Comparison of ENCODE assay signal across 8 cellular contexts in genomic region chr10:69222157-69223027, GRCh38. TPM values are rescaled to one million over a fixed set of nuclear protein-coding genes. Genes with fewer than 3 reads are reported as not detected.
A peak's percentile ranks its signal among the peaks of the same experiment; 100 is the strongest.
DNase-seq lines count a peak whose midpoint lies in the region; ATAC-seq and TF ChIP-seq lines count a peak whose summit lies in the region.

No MANE protein-coding gene starts in this region.

- H3K14ac ChIP-seq in neuronal stem cell (ENCODE audit: low read length), result no peak overlapping the region

- DNase-seq in AML-193 (lab: John Stamatoyannopoulos, UW), result peak; percentile 76 to 78
- DNase-seq in NCI-H510A (lab: John Stamatoyannopoulos, UW), result peak; percentile 31
- DNase-seq in activated CD8-positive, alpha-beta memory T cell treated with anti-CD3 and anti-CD28 coated beads for 24 hours, result peak; percentile 83
- peak; percentile 71 to 75 for DNase-seq in erythroblast (lab: John Stamatoyannopoulos, UW)
- peak; percentile 40 for DNase-seq in neuronal stem cell (ENCODE audit: low spot score)
- peak in 1 of 2 donors; percentile 87 for DNase-seq in upper lobe of left lung

- peak; percentile 42 to 58 (median 51) for TF ChIP-seq CTCF in upper lobe of left lung (IDR thresholded peaks at IDR 0.05)

- H3K9ac ChIP-seq in neuronal stem cell (ENCODE audit: low read depth, low read length, poor library complexity), result no peak overlapping the region

- no peak overlapping the region for H3K4ac ChIP-seq in neuronal stem cell (ENCODE audit: low read length)

- no peak overlapping the region for H4K8ac ChIP-seq in neuronal stem cell (ENCODE audit: low read depth, low read length)

- H3K4me3 ChIP-seq in neuronal stem cell (ENCODE audit: low read length in 2 of 2), result no peak overlapping the region
- H3K4me3 ChIP-seq in upper lobe of left lung, result peak overlapping the region in 1 of 4 donors; percentile 34

- H2AFZ ChIP-seq in neuronal stem cell (ENCODE audit: low read length), result peak overlapping the region; percentile 90

- no peaks in the 10 kb centered on the region for H3K36me3 ChIP-seq in neuronal stem cell (replicated peaks in 1 of 2; ENCODE audit: control insufficient read depth in 2 of 2, insufficient read depth in 2 of 2, low read length in 2 of 2)
- no peaks in the 10 kb centered on the region for H3K36me3 ChIP-seq in upper lobe of left lung

- no peak overlapping the region for H3K4me2 ChIP-seq in neuronal stem cell (ENCODE audit: insufficient read depth, low read length, poor library complexity, severe bottlenecking)

- H4K91ac ChIP-seq in neuronal stem cell (ENCODE audit: low read depth, low read length, poor library complexity), result no peak overlapping the region

- H2AK5ac ChIP-seq in neuronal stem cell (ENCODE audit: low read depth, low read length), result peak overlapping the region; percentile 14

- no peak overlapping the region for H3K27ac ChIP-seq in neuronal stem cell (replicated peaks; ENCODE audit: low read length)
- H3K27ac ChIP-seq in upper lobe of left lung, result peak overlapping the region in 2 of 4 donors; percentile 53 to 64

- no peak overlapping the region for H2BK12ac ChIP-seq in neuronal stem cell (ENCODE audit: low read length)

- no CpG with 5 or more reads among the region's 11 CpGs for WGBS in neuronal stem cell (ENCODE audit: extremely low coverage in 2 of 2, insufficient read length in 2 of 2, insufficient replicate concordance in 1 of 2), 2 donors
- WGBS in upper lobe of left lung, 2 donors, result 39 to 50% methylated on average over 10 to 11 of the region's 11 CpGs

- no peak overlapping the region for H2BK120ac ChIP-seq in neuronal stem cell (ENCODE audit: low read depth, low read length)

- no peak overlapping the region for H2BK5ac ChIP-seq in neuronal stem cell (ENCODE audit: low read length)

- no peaks in the 10 kb centered on the region for H3K79me1 ChIP-seq in neuronal stem cell (ENCODE audit: low read depth, low read length)

- peak; percentile 30 for TF ChIP-seq POLR2A in erythroblast (IDR thresholded peaks at IDR 0.05; ENCODE audit: low read length)
- TF ChIP-seq POLR2A in upper lobe of left lung (IDR thresholded peaks at IDR 0.05), result peak in 1 of 4 donors; percentile 44

- peaks cover 0 to 11% (median 1%) of the 10 kb centered on the region in 3 experiments for H3K27me3 ChIP-seq in neuronal stem cell (ENCODE audit: control insufficient read depth in 3 of 3, insufficient read depth in 3 of 3, low read depth in 1 of 3, low read length in 3 of 3)
- H3K27me3 ChIP-seq in upper lobe of left lung, result no peaks in the 10 kb centered on the region

- H3K4me1 ChIP-seq in neuronal stem cell (ENCODE audit: control insufficient read depth in 2 of 2, insufficient read depth in 1 of 2, low read depth in 1 of 2, low read length in 2 of 2) (peaks cover 0 to 2% of the 10 kb centered on the region in 2 donors), upper lobe of left lung (peaks cover 0 to 20% (median 14%) of the 10 kb centered on the region in 4 donors)

- H3K18ac ChIP-seq in neuronal stem cell (ENCODE audit: low read length), result peak overlapping the region; percentile 63

- ATAC-seq in GM18519 (IDR thresholded peaks at IDR 0.05; ENCODE audit: low FRiP score, unreplicated experiment), result peak; percentile 90
- ATAC-seq in HG02970 (IDR thresholded peaks at IDR 0.05; ENCODE audit: low FRiP score, unreplicated experiment), result peak; percentile 89
- ATAC-seq in upper lobe of left lung (ENCODE audit: low FRiP score in 2 of 2), result peak; percentile 73 to 79

- no peaks in the 10 kb centered on the region for H3K9me3 ChIP-seq in neuronal stem cell (replicated peaks in 1 of 2; ENCODE audit: control insufficient read depth in 2 of 2, insufficient read depth in 1 of 2, low read depth in 1 of 2, low read length in 2 of 2)
- no peaks in the 10 kb centered on the region for H3K9me3 ChIP-seq in upper lobe of left lung

- TF ChIP-seq EP300 in upper lobe of left lung (IDR thresholded peaks at IDR 0.05), result peak in 1 of 4 donors; percentile 56

- H3K23ac ChIP-seq in neuronal stem cell (ENCODE audit: low read depth, low read length, poor library complexity), result no peak overlapping the region

- H2BK15ac ChIP-seq in neuronal stem cell (ENCODE audit: low read length), result peak overlapping the region; percentile 13

RNA-seq across cellular contexts. Expression of gene HKDC1, which starts 2.3 kb away (rescaled TPM):
- polyA plus RNA-seq in neuronal stem cell (2013, experiment 1 of 2), result not detected
- not detected for polyA plus RNA-seq in neuronal stem cell (2013, experiment 2 of 2)
- total RNA-seq in upper lobe of left lung, result 10 to 100 TPM in 2 of 6 donors, 1 to 10 TPM in 4; 3.2 to 12.6 (median 7.5) TPM

RNA-seq across cellular contexts. Expression of gene SUPV3L1, which starts 42.4 kb away (rescaled TPM):
- polyA plus RNA-seq in neuronal stem cell (2013, experiment 1 of 2), result 24.6 TPM
- 23.6 TPM for polyA plus RNA-seq in neuronal stem cell (2013, experiment 2 of 2)
- 10 to 100 TPM; 17.0 to 47.1 (median 21.5) TPM for total RNA-seq in upper lobe of left lung

RNA-seq across cellular contexts. Expression of gene HK1, which starts 55.9 kb away (rescaled TPM):
- polyA plus RNA-seq in neuronal stem cell (2013, experiment 1 of 2), result 26.2 TPM
- polyA plus RNA-seq in neuronal stem cell (2013, experiment 2 of 2), result 26.0 TPM
- 10 to 100 TPM; 60.8 to 98.5 (median 88.9) TPM for total RNA-seq in upper lobe of left lung
